In genomic region chr1:227945891-227946623, GRCh38 we compare ENCODE assay signal across 1 cellular context.
TF ChIP-seq lines count a peak whose summit lies in the region.

No MANE protein-coding gene starts in this region.

TF ChIP-seq in HEK293, 187 proteins besides CTCF, POLR2A, EP300 and RAD21 (continued from another document):
- TF ChIP-seq, protein P1, sequence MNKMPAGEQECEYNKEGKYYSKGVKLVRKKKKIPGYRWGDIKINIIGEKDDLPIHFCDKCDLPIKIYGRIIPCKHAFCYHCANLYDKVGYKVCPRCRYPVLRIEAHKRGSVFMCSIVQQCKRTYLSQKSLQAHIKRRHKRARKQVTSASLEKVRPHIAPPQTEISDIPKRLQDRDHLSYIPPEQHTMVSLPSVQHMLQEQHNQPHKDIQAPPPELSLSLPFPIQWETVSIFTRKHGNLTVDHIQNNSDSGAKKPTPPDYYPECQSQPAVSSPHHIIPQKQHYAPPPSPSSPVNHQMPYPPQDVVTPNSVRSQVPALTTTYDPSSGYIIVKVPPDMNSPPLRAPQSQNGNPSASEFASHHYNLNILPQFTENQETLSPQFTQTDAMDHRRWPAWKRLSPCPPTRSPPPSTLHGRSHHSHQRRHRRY (tag by site-specific recombination; IDR thresholded peaks at IDR 0.05), result no peak
- no peak for TF ChIP-seq GLIS1 (tag by site-specific recombination; IDR thresholded peaks at IDR 0.05)
- no peak for TF ChIP-seq KLF9 (tag by site-specific recombination; IDR thresholded peaks at IDR 0.05; ENCODE audit: low read depth)
- TF ChIP-seq, protein P2, sequence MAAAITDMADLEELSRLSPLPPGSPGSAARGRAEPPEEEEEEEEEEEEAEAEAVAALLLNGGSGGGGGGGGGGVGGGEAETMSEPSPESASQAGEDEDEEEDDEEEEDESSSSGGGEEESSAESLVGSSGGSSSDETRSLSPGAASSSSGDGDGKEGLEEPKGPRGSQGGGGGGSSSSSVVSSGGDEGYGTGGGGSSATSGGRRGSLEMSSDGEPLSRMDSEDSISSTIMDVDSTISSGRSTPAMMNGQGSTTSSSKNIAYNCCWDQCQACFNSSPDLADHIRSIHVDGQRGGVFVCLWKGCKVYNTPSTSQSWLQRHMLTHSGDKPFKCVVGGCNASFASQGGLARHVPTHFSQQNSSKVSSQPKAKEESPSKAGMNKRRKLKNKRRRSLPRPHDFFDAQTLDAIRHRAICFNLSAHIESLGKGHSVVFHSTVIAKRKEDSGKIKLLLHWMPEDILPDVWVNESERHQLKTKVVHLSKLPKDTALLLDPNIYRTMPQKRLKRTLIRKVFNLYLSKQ (tag by site-specific recombination; IDR thresholded peaks at IDR 0.05; ENCODE audit: borderline replicate concordance), result no peak
- TF ChIP-seq HOXD13 (CRISPR knock-in tag; IDR thresholded peaks at IDR 0.05; ENCODE audit: borderline replicate concordance), result no peak
- TF ChIP-seq ZSCAN30 (tag by site-specific recombination; IDR thresholded peaks at IDR 0.05), result no peak
- TF ChIP-seq ZNF639 (tag by site-specific recombination; IDR thresholded peaks at IDR 0.05), result peak; percentile 25; the same call in 1 of the 2 replicates
- TF ChIP-seq, protein P3, sequence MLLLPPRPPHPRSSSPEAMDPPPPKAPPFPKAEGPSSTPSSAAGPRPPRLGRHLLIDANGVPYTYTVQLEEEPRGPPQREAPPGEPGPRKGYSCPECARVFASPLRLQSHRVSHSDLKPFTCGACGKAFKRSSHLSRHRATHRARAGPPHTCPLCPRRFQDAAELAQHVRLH (tag by site-specific recombination; IDR thresholded peaks at IDR 0.05), result no peak
- TF ChIP-seq OSR2 (tag by site-specific recombination; IDR thresholded peaks at IDR 0.05), result no peak
- TF ChIP-seq ZSCAN18 (tag by site-specific recombination; IDR thresholded peaks at IDR 0.05), result no peak
- no peak for TF ChIP-seq ZFP3 (tag by site-specific recombination; IDR thresholded peaks at IDR 0.05; ENCODE audit: low read depth)
- no peak for TF ChIP-seq ZNF624 (tag by site-specific recombination; IDR thresholded peaks at IDR 0.05)
- TF ChIP-seq ZNF777 (tag by site-specific recombination; IDR thresholded peaks at IDR 0.05; ENCODE audit: borderline replicate concordance), result no peak
- 0 out of 2 replicates have a peak, but pooled peaks have one; percentile 15 for TF ChIP-seq WT1 (tag by site-specific recombination; IDR thresholded peaks at IDR 0.05)
- peak; percentile 95 for TF ChIP-seq SCRT2 (tag by site-specific recombination; IDR thresholded peaks at IDR 0.05)
- no peak for TF ChIP-seq ZNF10 (tag by site-specific recombination; IDR thresholded peaks at IDR 0.05)
- TF ChIP-seq ZNF548 (tag by site-specific recombination; IDR thresholded peaks at IDR 0.05), result no peak
- TF ChIP-seq KLF1 (tag by site-specific recombination; IDR thresholded peaks at IDR 0.05), result peak; percentile 89
- TF ChIP-seq GLI4 (tag by site-specific recombination; IDR thresholded peaks at IDR 0.05), result no peak
- no peak for TF ChIP-seq ZNF248 (tag by site-specific recombination; IDR thresholded peaks at IDR 0.05)
- no peak for TF ChIP-seq ZNF549 (tag by site-specific recombination; IDR thresholded peaks at IDR 0.05)
- no peak for TF ChIP-seq ZSCAN16 (tag by site-specific recombination; IDR thresholded peaks at IDR 0.05)
- no peak for TF ChIP-seq HOXA7 (CRISPR knock-in tag; IDR thresholded peaks at IDR 0.05; ENCODE audit: borderline replicate concordance)
- TF ChIP-seq, protein P4, sequence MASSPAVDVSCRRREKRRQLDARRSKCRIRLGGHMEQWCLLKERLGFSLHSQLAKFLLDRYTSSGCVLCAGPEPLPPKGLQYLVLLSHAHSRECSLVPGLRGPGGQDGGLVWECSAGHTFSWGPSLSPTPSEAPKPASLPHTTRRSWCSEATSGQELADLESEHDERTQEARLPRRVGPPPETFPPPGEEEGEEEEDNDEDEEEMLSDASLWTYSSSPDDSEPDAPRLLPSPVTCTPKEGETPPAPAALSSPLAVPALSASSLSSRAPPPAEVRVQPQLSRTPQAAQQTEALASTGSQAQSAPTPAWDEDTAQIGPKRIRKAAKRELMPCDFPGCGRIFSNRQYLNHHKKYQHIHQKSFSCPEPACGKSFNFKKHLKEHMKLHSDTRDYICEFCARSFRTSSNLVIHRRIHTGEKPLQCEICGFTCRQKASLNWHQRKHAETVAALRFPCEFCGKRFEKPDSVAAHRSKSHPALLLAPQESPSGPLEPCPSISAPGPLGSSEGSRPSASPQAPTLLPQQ (tag by site-specific recombination; IDR thresholded peaks at IDR 0.05), result no peak
- TF ChIP-seq SP2 (tag by site-specific recombination; IDR thresholded peaks at IDR 0.05), result no peak
- TF ChIP-seq ZBTB7A (tag by site-specific recombination; IDR thresholded peaks at IDR 0.05; ENCODE audit: low read depth), result no peak
- no peak for TF ChIP-seq HOXC10 (CRISPR knock-in tag; IDR thresholded peaks at IDR 0.05)
- TF ChIP-seq ZNF175 (tag by site-specific recombination; IDR thresholded peaks at IDR 0.05), result no peak
- no peak for TF ChIP-seq FEZF1 (tag by site-specific recombination; IDR thresholded peaks at IDR 0.05)
- no peak for TF ChIP-seq ZNF16 (tag by site-specific recombination; IDR thresholded peaks at IDR 0.05; ENCODE audit: low read depth)
- TF ChIP-seq, protein P5, sequence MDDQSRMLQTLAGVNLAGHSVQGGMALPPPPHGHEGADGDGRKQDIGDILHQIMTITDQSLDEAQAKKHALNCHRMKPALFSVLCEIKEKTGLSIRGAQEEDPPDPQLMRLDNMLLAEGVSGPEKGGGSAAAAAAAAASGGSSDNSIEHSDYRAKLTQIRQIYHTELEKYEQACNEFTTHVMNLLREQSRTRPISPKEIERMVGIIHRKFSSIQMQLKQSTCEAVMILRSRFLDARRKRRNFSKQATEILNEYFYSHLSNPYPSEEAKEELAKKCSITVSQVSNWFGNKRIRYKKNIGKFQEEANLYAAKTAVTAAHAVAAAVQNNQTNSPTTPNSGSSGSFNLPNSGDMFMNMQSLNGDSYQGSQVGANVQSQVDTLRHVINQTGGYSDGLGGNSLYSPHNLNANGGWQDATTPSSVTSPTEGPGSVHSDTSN (CRISPR knock-in tag; IDR thresholded peaks at IDR 0.05), result peak; percentile 13; the same call in 1 of the 2 replicates
- TF ChIP-seq ZNF239 (tag by site-specific recombination; IDR thresholded peaks at IDR 0.05), result no peak
